35 cellular contexts compared by ENCODE assay signal in the genomic region with DNA sequence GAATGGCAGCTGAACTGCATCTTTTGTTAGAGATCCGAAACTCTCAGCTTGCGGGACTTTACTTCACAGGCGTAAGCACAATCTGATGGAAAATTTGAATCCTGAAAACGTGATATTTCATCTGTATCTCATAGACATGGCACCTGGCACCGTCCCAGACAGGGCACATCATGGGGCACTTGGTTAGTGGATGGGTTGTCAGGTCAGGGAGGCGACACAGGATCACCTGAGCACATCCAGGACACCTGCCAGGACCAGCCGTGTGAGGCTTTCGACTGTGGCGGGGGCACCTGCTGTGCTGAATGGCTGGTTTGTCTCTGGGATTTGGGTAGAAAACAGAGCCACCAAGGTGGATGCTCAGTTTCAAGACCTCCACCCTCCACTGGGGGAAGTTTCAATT. TPM values are rescaled to one million over a fixed set of nuclear protein-coding genes. Genes with fewer than 3 reads are reported as not detected.
"Had no signal": no experiment of that assay in that cellular context is flagged by ENCODE, and none has a peak within 500 bp of the region (broad histone marks: within the 10 kb centered on the region; RNA-seq: fewer than 3 reads in every experiment).

No MANE protein-coding gene starts in this region.

- H3K36me3 Mint-ChIP-seq: natural killer cell, type B pancreatic cell had no signal

- H3K27me3 ChIP-seq: brain microvascular endothelial cell, right lobe of liver, vagina had no signal

- H3K4me3 Mint-ChIP-seq: activated T-cell treated with anti-CD3 and anti-CD28 coated beads, Interleukin-2, amount 50 U/mL, for 24 hours; endodermal cell; natural killer cell; T-helper 1 cell treated with Interleukin-12 subunit alpha and Interleukin-12 subunit beta and Interleukin-4 antibody, amounts not matched to agents 30 μg/mL and 1 μg/mL, for 36 hours; type B pancreatic cell had no signal

- H3K4me3 ChIP-seq: left ventricle myocardium inferior, lung, right lobe of liver, thoracic aorta, vagina had no signal

- H3K4me1 ChIP-seq: foreskin keratinocyte, left ventricle myocardium inferior, right lobe of liver had no signal

- DNase-seq: activated CD4-positive, alpha-beta T cell treated with anti-CD3 and anti-CD28 coated beads for 48 hours; activated CD4-positive, alpha-beta T cell treated with anti-CD3 and anti-CD28 coated beads, Interleukin-2, amount 50 U/mL, for 48 hours; activated CD8-positive, alpha-beta memory T cell treated with anti-CD3 and anti-CD28 coated beads, Interleukin-2, amount 50 U/mL, for 48 hours; activated gamma-delta T cell treated with Interleukin-2 at 50 U/mL for 16 hours; activated naive CD4-positive, alpha-beta T cell treated with anti-CD3 and anti-CD28 coated beads, Interleukin-2, amount 50 U/mL, for 16 hours; activated T-cell treated with anti-CD3 and anti-CD28 coated beads, Interleukin-2, amount 50 U/mL, for 24 hours; amniotic stem cell; brain microvascular endothelial cell; cortex of kidney; foreskin keratinocyte; left ventricle myocardium inferior; mesendoderm; natural killer cell; right lobe of liver; stimulated activated CD4-positive, alpha-beta T cell treated with anti-CD3 and anti-CD28 coated beads, Interleukin-2, amount 100 ng/mL, for 48 hours; stimulated activated naive CD8-positive, alpha-beta T cell treated with anti-CD3 and anti-CD28 coated beads, Interleukin-15, Interleukin-2, amounts not matched to agents 100 U/mL and 50 U/mL, for 24 hours; T1000; WERI-Rb-1 had no signal

- H3K4me1 Mint-ChIP-seq: endodermal cell, natural killer cell had no signal

- H3K36me3 ChIP-seq: brain microvascular endothelial cell, left ventricle myocardium inferior, right lobe of liver, thoracic aorta, vagina, WERI-Rb-1 had no signal

- H3K9me3 Mint-ChIP-seq: activated T-cell treated with anti-CD3 and anti-CD28 coated beads, Interleukin-2, amount 50 U/mL, for 24 hours; endodermal cell; natural killer cell; T-helper 1 cell treated with Interleukin-12 subunit alpha and Interleukin-12 subunit beta and Interleukin-4 antibody, amounts not matched to agents 30 μg/mL and 1 μg/mL, for 36 hours; type B pancreatic cell had no signal

- H3K9me3 ChIP-seq: left ventricle myocardium inferior, right lobe of liver, thoracic aorta, vagina had no signal

- H3K27ac ChIP-seq: brain microvascular endothelial cell, foreskin keratinocyte, left ventricle myocardium inferior, right lobe of liver, thoracic aorta, vagina, WERI-Rb-1 had no signal

- H3K27ac Mint-ChIP-seq: activated T-cell treated with anti-CD3 and anti-CD28 coated beads, Interleukin-2, amount 50 U/mL, for 24 hours; endodermal cell; natural killer cell; T-helper 1 cell treated with Interleukin-12 subunit alpha and Interleukin-12 subunit beta and Interleukin-4 antibody, amounts not matched to agents 30 μg/mL and 1 μg/mL, for 36 hours; type B pancreatic cell had no signal

- ATAC-seq: activated CD4-positive, CD25-positive, alpha-beta regulatory T cell treated with anti-CD3 and anti-CD28 coated beads, Interleukin-2, amount 50 U/mL, for 24 hours; esophagus mucosa; foreskin keratinocyte; natural killer cell; right lobe of liver; stimulated activated naive CD8-positive, alpha-beta T cell treated with anti-CD3 and anti-CD28 coated beads, Interleukin-15, Interleukin-2, amounts not matched to agents 100 U/mL and 50 U/mL, for 24 hours had no signal

RNA-seq across cellular contexts. Expression of gene BTNL8, which starts 26.5 kb away (rescaled TPM):
- total RNA-seq: activated CD8-positive, alpha-beta memory T cell treated with anti-CD3 and anti-CD28 coated beads for 36 hours; astrocyte; chondrocyte; endodermal cell; esophagus mucosa; foreskin keratinocyte; glomerular endothelial cell; mononuclear cell; osteocyte; posterior vena cava; renal cortical epithelial cell; skeletal muscle tissue; thoracic aorta; vagina had no signal
- polyA plus RNA-seq: foreskin keratinocyte had no signal
